14 cellular contexts compared by ENCODE assay signal in genomic region chr2:692767-693166, GRCh38. TPM values are rescaled to one million over a fixed set of nuclear protein-coding genes. Genes with fewer than 3 reads are reported as not detected.
A peak's percentile ranks its signal among the peaks of the same experiment; 100 is the strongest.
DNase-seq lines count a peak whose midpoint lies in the region; ATAC-seq and TF ChIP-seq lines count a peak whose summit lies in the region.
"Had no signal": no experiment of that assay in that cellular context is flagged by ENCODE, and none has a peak within 500 bp of the region (broad histone marks: within the 10 kb centered on the region; RNA-seq: fewer than 3 reads in every experiment).

No MANE protein-coding gene starts in this region.

- H3K27ac Mint-ChIP-seq in activated CD4-positive, alpha-beta T cell treated with anti-CD3 and anti-CD28 coated beads, Interleukin-2, amount 10 ng/mL, durations not matched to agents 24 days and 14 days: peak overlapping the region; percentile 35
- H3K27ac Mint-ChIP-seq in activated CD4-positive, alpha-beta T cell treated with anti-CD3 and anti-CD28 coated beads, Interleukin-2, amount 10 ng/mL, durations not matched to agents 7 days and 5 days: no peak overlapping the region
- H3K27ac Mint-ChIP-seq in nephron: peak overlapping the region; percentile 94 to 98 (median 95)

- H3K27me3 ChIP-seq in ascending aorta (no peaks in the 10 kb centered on the region), aorta (ENCODE audit: control insufficient read depth in 1 of 2, insufficient read depth in 2 of 2, low read length in 1 of 2) (no peaks in the 10 kb centered on the region)
- H3K27me3 ChIP-seq: Peyer's patch had no signal

- ATAC-seq in aorta (ENCODE audit: low FRiP score) (peak; percentile 62), HG03432 (IDR thresholded peaks at IDR 0.05; ENCODE audit: unreplicated experiment) (no peak)

- H3K27ac ChIP-seq in ascending aorta (peak overlapping the region; percentile 64 to 67), aorta (ENCODE audit: low read depth in 1 of 2, low read length in 2 of 2) (no peak overlapping the region)
- H3K27ac ChIP-seq: Peyer's patch had no signal

- POLR2A ChIA-PET in activated CD4-positive, alpha-beta T cell treated with anti-CD3 and anti-CD28 coated beads, Interleukin-2, amount 10 ng/mL, durations not matched to agents 7 days and 5 days (lab: Charles Lee): no interaction called here

- H3K4me3 ChIP-seq in ascending aorta: no peak overlapping the region
- H3K4me3 ChIP-seq in aorta (ENCODE audit: low read length in 2 of 2): no peak overlapping the region
- H3K4me3 ChIP-seq: Peyer's patch had no signal

- TF ChIP-seq CTCF in ascending aorta (IDR thresholded peaks at IDR 0.05) (no peak), nephron (IDR thresholded peaks at IDR 0.05; ENCODE audit: unreplicated experiment in 3 of 3) (no peak)

- CTCF ChIA-PET in activated CD4-positive, alpha-beta T cell treated with anti-CD3 and anti-CD28 coated beads, Interleukin-2, amount 10 ng/mL, durations not matched to agents 7 days and 5 days (lab: Charles Lee): no interaction called here

- no peaks in the 10 kb centered on the region for H3K36me3 Mint-ChIP-seq in activated CD4-positive, alpha-beta T cell treated with anti-CD3 and anti-CD28 coated beads, Interleukin-2, amount 10 ng/mL, durations not matched to agents 24 days and 14 days (ENCODE audit: low read depth)
- no peaks in the 10 kb centered on the region for H3K36me3 Mint-ChIP-seq in activated CD4-positive, alpha-beta T cell treated with anti-CD3 and anti-CD28 coated beads, Interleukin-2, amount 10 ng/mL, durations not matched to agents 7 days and 5 days (ENCODE audit: low read depth)
- peaks cover 15% of the 10 kb centered on the region for H3K36me3 Mint-ChIP-seq in nephron (ENCODE audit: low read depth)

- H3K36me3 ChIP-seq in ascending aorta (no peaks in the 10 kb centered on the region), aorta (ENCODE audit: control insufficient read depth in 1 of 2, insufficient read depth in 2 of 2, low read length in 1 of 2) (no peaks in the 10 kb centered on the region)
- H3K36me3 ChIP-seq: Peyer's patch had no signal

- H3K9me3 ChIP-seq in ascending aorta (no peaks in the 10 kb centered on the region), aorta (ENCODE audit: control insufficient read depth, low read length) (no peaks in the 10 kb centered on the region)
- H3K9me3 ChIP-seq: Peyer's patch had no signal

- H3K4me1 ChIP-seq in ascending aorta (peaks cover 5 to 17% of the 10 kb centered on the region in 2 donors), aorta (ENCODE audit: control insufficient read depth in 1 of 2, insufficient read depth in 2 of 2, low read length in 2 of 2) (peaks cover 1 to 7% of the 10 kb centered on the region in 2 donors)
- H3K4me1 ChIP-seq: Peyer's patch had no signal

- intact Hi-C loops in activated CD4-positive, alpha-beta T cell treated with anti-CD3 and anti-CD28 coated beads, Interleukin-2, amount 10 ng/mL, durations not matched to agents 24 days and 14 days (cut with micrococcal nuclease): no loop called here
- intact Hi-C loops in ascending aorta (cut with DNase I): no loop called here
- intact Hi-C loops in aorta (cut with DNase I): loop anchor here in 1 of 2 donors (5.0 kb wide), 1 partner anchor 960 kb away; no protein-coding TSS in a partner anchor

- 80 to 89% methylated on average over 8 of the region's 8 CpGs for WGBS in aorta, 2 donors

- peaks cover 9% of the 10 kb centered on the region for H3K4me1 Mint-ChIP-seq in activated CD4-positive, alpha-beta T cell treated with anti-CD3 and anti-CD28 coated beads, Interleukin-2, amount 10 ng/mL, durations not matched to agents 24 days and 14 days
- H3K4me1 Mint-ChIP-seq in activated CD4-positive, alpha-beta T cell treated with anti-CD3 and anti-CD28 coated beads, Interleukin-2, amount 10 ng/mL, durations not matched to agents 7 days and 5 days: no peaks in the 10 kb centered on the region
- peaks cover 35% of the 10 kb centered on the region for H3K4me1 Mint-ChIP-seq in nephron

- H3K27me3 Mint-ChIP-seq in activated CD4-positive, alpha-beta T cell treated with anti-CD3 and anti-CD28 coated beads, Interleukin-2, amount 10 ng/mL, durations not matched to agents 24 days and 14 days: peaks cover 11% of the 10 kb centered on the region
- peaks cover 13% of the 10 kb centered on the region for H3K27me3 Mint-ChIP-seq in activated CD4-positive, alpha-beta T cell treated with anti-CD3 and anti-CD28 coated beads, Interleukin-2, amount 10 ng/mL, durations not matched to agents 7 days and 5 days
- H3K27me3 Mint-ChIP-seq in nephron (ENCODE audit: low read depth): no peaks in the 10 kb centered on the region

- DNase-seq in activated CD4-positive, alpha-beta T cell treated with anti-CD3 and anti-CD28 coated beads, Interleukin-2, amount 10 ng/mL, durations not matched to agents 24 days and 14 days: no peak
- no peak for DNase-seq in activated CD4-positive, alpha-beta T cell treated with anti-CD3 and anti-CD28 coated beads, Interleukin-2, amount 10 ng/mL, durations not matched to agents 7 days and 5 days
- no peak for DNase-seq in ascending aorta (ENCODE audit: low spot score in 2 of 2)
- DNase-seq in aorta: no peak
- DNase-seq in activated effector memory CD4-positive, alpha-beta T cell treated with Interleukin-2 at 50 U/mL for 16 hours: no peak
- DNase-seq in NCI-H1436 (lab: John Stamatoyannopoulos, UW): no peak
- DNase-seq: 8988T, C1 segment of cervical spinal cord, GOT3, NCI-H2029, NCI-H2171 treated with DMSO at 0.1 percent for 48 hours, Peyer's patch had no signal

- no peak overlapping the region for H3K4me3 Mint-ChIP-seq in activated CD4-positive, alpha-beta T cell treated with anti-CD3 and anti-CD28 coated beads, Interleukin-2, amount 10 ng/mL, durations not matched to agents 24 days and 14 days
- H3K4me3 Mint-ChIP-seq in activated CD4-positive, alpha-beta T cell treated with anti-CD3 and anti-CD28 coated beads, Interleukin-2, amount 10 ng/mL, durations not matched to agents 7 days and 5 days: no peak overlapping the region
- H3K4me3 Mint-ChIP-seq in nephron: peak overlapping the region; percentile 15 to 36 (median 21)

- no peaks in the 10 kb centered on the region for H3K9me3 Mint-ChIP-seq in activated CD4-positive, alpha-beta T cell treated with anti-CD3 and anti-CD28 coated beads, Interleukin-2, amount 10 ng/mL, durations not matched to agents 24 days and 14 days
- H3K9me3 Mint-ChIP-seq in activated CD4-positive, alpha-beta T cell treated with anti-CD3 and anti-CD28 coated beads, Interleukin-2, amount 10 ng/mL, durations not matched to agents 7 days and 5 days: no peaks in the 10 kb centered on the region
- H3K9me3 Mint-ChIP-seq in nephron: no peaks in the 10 kb centered on the region

RNA-seq across cellular contexts. Expression of gene TMEM18, which starts 15.6 kb away (rescaled TPM):
- total RNA-seq in activated CD4-positive, alpha-beta T cell treated with anti-CD3 and anti-CD28 coated beads, Interleukin-2, amount 10 ng/mL, durations not matched to agents 24 days and 14 days: 21.5 and 25.1 TPM in 2 replicates
- total RNA-seq in activated CD4-positive, alpha-beta T cell treated with anti-CD3 and anti-CD28 coated beads, Interleukin-2, amount 10 ng/mL, durations not matched to agents 7 days and 5 days: 10 to 100 TPM; 30.3 to 31.7 TPM
- total RNA-seq in ascending aorta (6.4 TPM), aorta (10 to 100 TPM; 21.5 to 22.4 TPM)
- 10 to 100 TPM; 17.8 to 26.2 TPM for polyA plus RNA-seq in aorta

Comparison
In these comparisons a context has a peak if more than half of its experiments do, and no peak if none do; other contexts are left out.
1. H3K4me3 Mint-ChIP-seq: peak in nephron (3 of 3); none in activated CD4-positive, alpha-beta T cell treated with anti-CD3 and anti-CD28 coated beads, Interleukin-2, amount 10 ng/mL, durations not matched to agents 24 days and 14 days (single experiment) and activated CD4-positive, alpha-beta T cell treated with anti-CD3 and anti-CD28 coated beads, Interleukin-2, amount 10 ng/mL, durations not matched to agents 7 days and 5 days (single experiment).
2. H3K27ac ChIP-seq: peak in ascending aorta (2 of 2); none in aorta (0 of 2).